ENCODE assay signal across 1 cellular context in genomic region chr1:45752441-45753052, GRCh38.
A peak's percentile ranks its signal among the peaks of the same experiment; 100 is the strongest.
TF ChIP-seq lines count a peak whose summit lies in the region.

No MANE protein-coding gene starts in this region.

TF ChIP-seq in IMR-90, 13 proteins besides CTCF, POLR2A, EP300 and RAD21:
- TF ChIP-seq CEBPB (IDR thresholded peaks at IDR 0.05; ENCODE audit: low read depth, low read length), result 0 out of 2 replicates have a peak, but pooled peaks have one; percentile 22
- TF ChIP-seq NFE2L2 (IDR thresholded peaks at IDR 0.05; ENCODE audit: low read depth, low read length), result no peak
